In the genomic region with DNA sequence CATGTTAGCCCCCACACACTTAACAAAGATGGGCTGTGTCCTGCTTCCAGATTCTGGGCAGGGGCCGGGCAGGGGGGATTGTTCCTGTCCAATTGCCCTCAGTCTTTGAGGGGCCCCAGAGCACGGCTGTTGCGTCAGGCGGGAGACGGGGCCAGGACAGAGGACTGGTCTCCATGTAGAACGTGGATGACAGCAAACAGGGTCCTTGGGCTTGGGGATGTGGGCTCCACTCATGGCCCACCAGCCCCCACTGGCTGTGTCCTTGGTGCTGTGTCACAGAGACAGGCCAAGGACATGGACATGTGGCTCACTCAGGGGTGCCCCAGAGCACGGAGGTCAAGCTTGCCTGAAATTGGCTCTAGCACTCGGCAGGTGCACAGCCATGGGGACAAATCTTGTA, we compare ENCODE assay signal across 1 cellular context.
TF ChIP-seq lines count a peak whose summit lies in the region.

No MANE protein-coding gene starts in this region.

TF ChIP-seq in IMR-90, 13 proteins besides CTCF, POLR2A, EP300 and RAD21:
- TF ChIP-seq CEBPB (IDR thresholded peaks at IDR 0.05; ENCODE audit: low read depth, low read length) (no peak), BHLHE40 (IDR thresholded peaks at IDR 0.05; ENCODE audit: low read depth, low read length) (no peak), SMC3 (IDR thresholded peaks at IDR 0.05; ENCODE audit: low read depth, low read length) (no peak), CHD1 (IDR thresholded peaks at IDR 0.05; ENCODE audit: low read depth, low read length) (no peak), RFX5 (IDR thresholded peaks at IDR 0.05; ENCODE audit: low read depth, low read length) (no peak), RCOR1 (IDR thresholded peaks at IDR 0.05; ENCODE audit: insufficient replicate concordance, low read length) (no peak), FOS (IDR thresholded peaks at IDR 0.05; ENCODE audit: low read depth, low read length) (no peak), MAFK (IDR thresholded peaks at IDR 0.05; ENCODE audit: low read depth, low read length) (no peak), MXI1 (IDR thresholded peaks at IDR 0.05; ENCODE audit: borderline replicate concordance, low read depth, low read length) (no peak), MAZ (IDR thresholded peaks at IDR 0.05; ENCODE audit: borderline replicate concordance, low read depth, low read length) (no peak), NFE2L2 (IDR thresholded peaks at IDR 0.05; ENCODE audit: low read depth, low read length) (no peak)
- TF ChIP-seq, protein P1, sequence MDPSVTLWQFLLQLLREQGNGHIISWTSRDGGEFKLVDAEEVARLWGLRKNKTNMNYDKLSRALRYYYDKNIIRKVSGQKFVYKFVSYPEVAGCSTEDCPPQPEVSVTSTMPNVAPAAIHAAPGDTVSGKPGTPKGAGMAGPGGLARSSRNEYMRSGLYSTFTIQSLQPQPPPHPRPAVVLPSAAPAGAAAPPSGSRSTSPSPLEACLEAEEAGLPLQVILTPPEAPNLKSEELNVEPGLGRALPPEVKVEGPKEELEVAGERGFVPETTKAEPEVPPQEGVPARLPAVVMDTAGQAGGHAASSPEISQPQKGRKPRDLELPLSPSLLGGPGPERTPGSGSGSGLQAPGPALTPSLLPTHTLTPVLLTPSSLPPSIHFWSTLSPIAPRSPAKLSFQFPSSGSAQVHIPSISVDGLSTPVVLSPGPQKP (IDR thresholded peaks at IDR 0.05; ENCODE audit: borderline replicate concordance, low read depth, low read length): no peak
- TF ChIP-seq, protein P2, sequence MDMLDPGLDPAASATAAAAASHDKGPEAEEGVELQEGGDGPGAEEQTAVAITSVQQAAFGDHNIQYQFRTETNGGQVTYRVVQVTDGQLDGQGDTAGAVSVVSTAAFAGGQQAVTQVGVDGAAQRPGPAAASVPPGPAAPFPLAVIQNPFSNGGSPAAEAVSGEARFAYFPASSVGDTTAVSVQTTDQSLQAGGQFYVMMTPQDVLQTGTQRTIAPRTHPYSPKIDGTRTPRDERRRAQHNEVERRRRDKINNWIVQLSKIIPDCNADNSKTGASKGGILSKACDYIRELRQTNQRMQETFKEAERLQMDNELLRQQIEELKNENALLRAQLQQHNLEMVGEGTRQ (IDR thresholded peaks at IDR 0.05; ENCODE audit: low read depth, low read length): no peak
